In genomic region chr19:32719611-32720059, GRCh38 we compare ENCODE assay signal across 17 cellular contexts.
DNase-seq lines count a peak whose midpoint lies in the region; ATAC-seq and TF ChIP-seq lines count a peak whose summit lies in the region.
"Had no signal": no experiment of that assay in that cellular context is flagged by ENCODE, and none has a peak within 500 bp of the region (broad histone marks: within the 10 kb centered on the region; RNA-seq: fewer than 3 reads in every experiment).

A gene with protein sequence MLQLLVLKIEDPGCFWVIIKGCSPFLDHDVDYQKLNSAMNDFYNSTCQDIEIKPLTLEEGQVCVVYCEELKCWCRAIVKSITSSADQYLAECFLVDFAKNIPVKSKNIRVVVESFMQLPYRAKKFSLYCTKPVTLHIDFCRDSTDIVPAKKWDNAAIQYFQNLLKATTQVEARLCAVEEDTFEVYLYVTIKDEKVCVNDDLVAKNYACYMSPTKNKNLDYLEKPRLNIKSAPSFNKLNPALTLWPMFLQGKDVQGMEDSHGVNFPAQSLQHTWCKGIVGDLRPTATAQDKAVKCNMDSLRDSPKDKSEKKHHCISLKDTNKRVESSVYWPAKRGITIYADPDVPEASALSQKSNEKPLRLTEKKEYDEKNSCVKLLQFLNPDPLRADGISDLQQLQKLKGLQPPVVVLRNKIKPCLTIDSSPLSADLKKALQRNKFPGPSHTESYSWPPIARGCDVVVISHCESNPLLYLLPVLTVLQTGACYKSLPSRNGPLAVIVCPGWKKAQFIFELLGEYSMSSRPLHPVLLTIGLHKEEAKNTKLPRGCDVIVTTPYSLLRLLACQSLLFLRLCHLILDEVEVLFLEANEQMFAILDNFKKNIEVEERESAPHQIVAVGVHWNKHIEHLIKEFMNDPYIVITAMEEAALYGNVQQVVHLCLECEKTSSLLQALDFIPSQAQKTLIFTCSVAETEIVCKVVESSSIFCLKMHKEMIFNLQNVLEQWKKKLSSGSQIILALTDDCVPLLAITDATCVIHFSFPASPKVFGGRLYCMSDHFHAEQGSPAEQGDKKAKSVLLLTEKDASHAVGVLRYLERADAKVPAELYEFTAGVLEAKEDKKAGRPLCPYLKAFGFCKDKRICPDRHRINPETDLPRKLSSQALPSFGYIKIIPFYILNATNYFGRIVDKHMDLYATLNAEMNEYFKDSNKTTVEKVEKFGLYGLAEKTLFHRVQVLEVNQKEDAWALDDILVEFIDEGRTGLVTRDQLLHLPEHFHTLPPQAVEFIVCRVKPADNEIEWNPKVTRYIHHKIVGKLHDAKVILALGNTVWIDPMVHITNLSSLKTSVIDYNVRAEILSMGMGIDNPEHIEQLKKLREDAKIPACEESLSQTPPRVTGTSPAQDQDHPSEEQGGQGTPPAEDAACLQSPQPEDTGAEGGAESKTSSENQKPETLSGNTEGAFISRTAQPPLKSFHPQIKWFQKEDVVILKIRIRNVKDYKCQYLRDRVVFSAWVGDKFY (N-terminal part only) (plus strand): TSS chr19:32719767. CDS start chr19:32720073, 306 bp downstream.

- WGBS in iPS DF 6.9 (ENCODE audit: insufficient coverage, insufficient read length): no CpG with 5 or more reads among the region's 44 CpGs

- H3K79me2 ChIP-seq in DND-41 (ENCODE audit: insufficient read depth, low read length) (no peaks in the 10 kb centered on the region), OCI-LY1 (ENCODE audit: insufficient read depth, low read length) (no peaks in the 10 kb centered on the region)

- no peak within 1 kb of the TSS for H3K4me2 ChIP-seq in DND-41 (ENCODE audit: insufficient read depth, low read length)
- H3K4me2 ChIP-seq in OCI-LY1 (ENCODE audit: low read length): no peak within 1 kb of the TSS
- H3K4me2 ChIP-seq: smooth muscle cell had no signal

- ATAC-seq in DND-41 (ENCODE audit: insufficient read depth, low read depth): no peak
- ATAC-seq in HG02759 (IDR thresholded peaks at IDR 0.05; ENCODE audit: unreplicated experiment): no peak
- no peak for ATAC-seq in HG03045 (IDR thresholded peaks at IDR 0.05; ENCODE audit: unreplicated experiment)

- H3K9me3 Mint-ChIP-seq in activated naive CD4-positive, alpha-beta T cell treated with anti-CD3 and anti-CD28 coated beads, Interleukin-2, amount 10 ng/mL, durations not matched to agents 7 days and 5 days: no peaks in the 10 kb centered on the region

- H3K27me3 ChIP-seq in DND-41 (ENCODE audit: insufficient read depth, low read length, poor library complexity): no peaks in the 10 kb centered on the region
- no peaks in the 10 kb centered on the region for H3K27me3 ChIP-seq in OCI-LY1 (ENCODE audit: insufficient read depth, low read length)
- H3K27me3 ChIP-seq in iPS DF 6.9 (ENCODE audit: control insufficient read depth, insufficient read depth, low read length): no peaks in the 10 kb centered on the region
- H3K27me3 ChIP-seq: brain microvascular endothelial cell, stomach had no signal

- no peaks in the 10 kb centered on the region for H3K9me2 ChIP-seq in OCI-LY1 (ENCODE audit: low read depth, low read length)

- no peaks in the 10 kb centered on the region for H3F3A ChIP-seq in OCI-LY1 (ENCODE audit: insufficient read depth, low read length)

- DNase-seq in DND-41: no peak
- peak; percentile 27 for DNase-seq in iPS DF 6.9 (ENCODE audit: low read depth, low spot score)
- no peak for DNase-seq in NCI-H748 treated with DMSO at 0.1 percent for 48 hours (lab: John Stamatoyannopoulos, UW)
- DNase-seq in activated naive CD4-positive, alpha-beta T cell treated with anti-CD3 and anti-CD28 coated beads, Interleukin-2, amount 10 ng/mL, durations not matched to agents 7 days and 5 days: no peak
- DNase-seq: activated CD4-positive, CD25-positive, alpha-beta regulatory T cell; activated CD8-positive, alpha-beta memory T cell treated with anti-CD3 and anti-CD28 coated beads, Interleukin-2, amount 50 U/mL, for 4 hours; activated naive CD4-positive, alpha-beta T cell treated with Interleukin-2 at 50 U/mL for 16 hours; brain microvascular endothelial cell; lower lobe of right lung; naive B cell; NCI-H1694 treated with DMSO at 0.1 percent for 48 hours; stomach had no signal

- H4K20me1 ChIP-seq in DND-41 (ENCODE audit: insufficient read depth, low read length) (no peaks in the 10 kb centered on the region), OCI-LY1 (ENCODE audit: insufficient read depth, low read length) (no peaks in the 10 kb centered on the region)

- H2AFZ ChIP-seq in DND-41 (ENCODE audit: low read depth, low read length) (no peak within 1 kb of the TSS), OCI-LY1 (ENCODE audit: low read length) (no peak within 1 kb of the TSS)

- H3K36me3 ChIP-seq in DND-41 (ENCODE audit: insufficient read depth, low read length): no peaks in the 10 kb centered on the region
- peaks cover 8% of the 10 kb centered on the region for H3K36me3 ChIP-seq in OCI-LY1 (ENCODE audit: insufficient read depth, low read length)
- H3K36me3 ChIP-seq in iPS DF 6.9 (ENCODE audit: control insufficient read depth, insufficient read depth, low read length): no peaks in the 10 kb centered on the region

- no peak within 1 kb of the TSS for H3K4me3 Mint-ChIP-seq in activated naive CD4-positive, alpha-beta T cell treated with anti-CD3 and anti-CD28 coated beads, Interleukin-2, amount 10 ng/mL, durations not matched to agents 7 days and 5 days

- H3K9ac ChIP-seq in DND-41 (ENCODE audit: low read depth, low read length) (no peak within 1 kb of the TSS), OCI-LY1 (ENCODE audit: low read length) (no peak within 1 kb of the TSS)

- H3K4me1 Mint-ChIP-seq in activated naive CD4-positive, alpha-beta T cell treated with anti-CD3 and anti-CD28 coated beads, Interleukin-2, amount 10 ng/mL, durations not matched to agents 7 days and 5 days: no peaks in the 10 kb centered on the region
- H3K4me1 Mint-ChIP-seq: naive B cell had no signal

- H3K9me3 ChIP-seq in DND-41 (ENCODE audit: insufficient read depth, low read length, severe bottlenecking) (no peaks in the 10 kb centered on the region), OCI-LY1 (ENCODE audit: low read length) (no peaks in the 10 kb centered on the region), iPS DF 6.9 (ENCODE audit: control insufficient read depth, insufficient read depth, low read length) (no peaks in the 10 kb centered on the region)
- H3K9me3 ChIP-seq: lower lobe of right lung, stomach had no signal

- no peak within 1 kb of the TSS for H3K27ac Mint-ChIP-seq in activated naive CD4-positive, alpha-beta T cell treated with anti-CD3 and anti-CD28 coated beads, Interleukin-2, amount 10 ng/mL, durations not matched to agents 7 days and 5 days

- CTCF ChIA-PET in activated naive CD4-positive, alpha-beta T cell treated with anti-CD3 and anti-CD28 coated beads, Interleukin-2, amount 10 ng/mL, durations not matched to agents 7 days and 5 days (lab: Charles Lee): no interaction called here

- H3K4me1 ChIP-seq in DND-41 (ENCODE audit: insufficient read depth, low read length) (no peaks in the 10 kb centered on the region), OCI-LY1 (ENCODE audit: insufficient read depth, low read length, severe bottlenecking) (no peaks in the 10 kb centered on the region), iPS DF 6.9 (ENCODE audit: control insufficient read depth, insufficient read depth, low read length) (peaks cover 2% of the 10 kb centered on the region; the same call in 1 of the 2 replicates)
- H3K4me1 ChIP-seq: lower lobe of right lung had no signal

- no peaks in the 10 kb centered on the region for H3K27me3 Mint-ChIP-seq in activated naive CD4-positive, alpha-beta T cell treated with anti-CD3 and anti-CD28 coated beads, Interleukin-2, amount 10 ng/mL, durations not matched to agents 7 days and 5 days
- H3K27me3 Mint-ChIP-seq: naive B cell had no signal

- no peak within 1 kb of the TSS for H3K4me3 ChIP-seq in DND-41 (ENCODE audit: low read depth in 1 of 2, low read length in 2 of 2)
- H3K4me3 ChIP-seq in OCI-LY1 (ENCODE audit: low read depth, low read length, poor library complexity, severe bottlenecking): no peak within 1 kb of the TSS
- no peak within 1 kb of the TSS for H3K4me3 ChIP-seq in iPS DF 6.9 (ENCODE audit: low read length)
- H3K4me3 ChIP-seq: lower lobe of right lung, smooth muscle cell, stomach had no signal

- H3K27ac ChIP-seq in 22Rv1: peak within 1 kb of the TSS; percentile 52
- no peak within 1 kb of the TSS for H3K27ac ChIP-seq in DND-41 (ENCODE audit: low read length)
- no peak within 1 kb of the TSS for H3K27ac ChIP-seq in OCI-LY1 (ENCODE audit: low read depth, low read length, poor library complexity, severe bottlenecking)
- no peak within 1 kb of the TSS for H3K27ac ChIP-seq in iPS DF 6.9 (ENCODE audit: low read length)
- H3K27ac ChIP-seq: brain microvascular endothelial cell, lower lobe of right lung, stomach had no signal

- peaks cover 8% of the 10 kb centered on the region for H3K36me3 Mint-ChIP-seq in activated naive CD4-positive, alpha-beta T cell treated with anti-CD3 and anti-CD28 coated beads, Interleukin-2, amount 10 ng/mL, durations not matched to agents 7 days and 5 days
- H3K36me3 Mint-ChIP-seq: naive B cell had no signal

- TF ChIP-seq CTCF in 22Rv1 (IDR thresholded peaks at IDR 0.05): 0 out of 2 replicates have a peak, but pooled peaks have one; percentile 20
- TF ChIP-seq CTCF in DND-41 (IDR thresholded peaks at IDR 0.05; ENCODE audit: borderline replicate concordance, extremely low read depth, low read length, poor library complexity, severe bottlenecking): peak; percentile 19
- TF ChIP-seq CTCF in OCI-LY1 (IDR thresholded peaks at IDR 0.05; ENCODE audit: low read length): peak; percentile 22; the same call in 1 of the 2 replicates
